Comparison of ENCODE assay signal across 8 cellular contexts in the genomic region with DNA sequence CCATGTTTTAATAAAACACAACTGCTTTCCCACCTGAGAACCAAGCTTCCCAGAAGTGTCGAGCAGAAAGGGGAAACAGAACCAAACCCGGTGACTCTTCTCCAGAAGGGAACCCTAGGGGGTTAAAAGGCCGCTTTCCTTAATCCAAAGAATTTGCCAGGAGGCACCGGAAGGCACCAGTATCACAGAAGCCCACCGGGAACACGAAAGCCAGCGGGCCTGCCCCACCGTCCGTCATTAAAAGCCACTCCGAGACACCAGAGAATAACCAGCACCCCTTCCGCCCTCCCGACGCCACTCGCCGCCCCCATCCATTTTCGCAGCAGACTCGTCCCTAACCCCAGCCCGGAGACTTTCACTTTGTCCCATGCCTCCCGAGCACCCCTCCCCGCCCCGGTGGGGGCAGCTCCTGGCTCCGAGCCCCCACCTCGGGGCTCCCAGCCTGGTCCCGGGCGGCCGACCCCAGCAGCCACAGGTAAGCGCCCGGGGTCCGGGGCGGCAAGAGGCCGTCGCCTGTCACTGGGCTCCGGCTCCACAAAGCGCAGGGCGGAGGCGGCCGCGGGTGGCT.
DNase-seq lines count a peak whose midpoint lies in the region; ATAC-seq and TF ChIP-seq lines count a peak whose summit lies in the region.

No MANE protein-coding gene starts in this region.

- H3K36me3 ChIP-seq in Caco-2 (ENCODE audit: control insufficient read depth, insufficient read depth, low read length) (no peaks in the 10 kb centered on the region), KOPT-K1 (ENCODE audit: insufficient read depth, low read length) (peaks cover 20% of the 10 kb centered on the region; the same call in 1 of the 2 replicates)

- H3K4me1 ChIP-seq in Caco-2: peaks cover 54% of the 10 kb centered on the region

- ATAC-seq in HG02798 (IDR thresholded peaks at IDR 0.05; ENCODE audit: poor library complexity, unreplicated experiment) (no peak), HG03097 (IDR thresholded peaks at IDR 0.05; ENCODE audit: low FRiP score, unreplicated experiment) (no peak), HG02763 (IDR thresholded peaks at IDR 0.05; ENCODE audit: unreplicated experiment) (no peak)

- no TSS peak for BruUV-seq in Caco-2 (replicated peaks; lab: Mats Ljungman, UMichigan)

- H3K4me3 Mint-ChIP-seq in Caco-2 (ENCODE audit: unreplicated experiment): no peak overlapping the region
- no peak overlapping the region for H3K4me3 Mint-ChIP-seq in osteocyte (ENCODE audit: unreplicated experiment)

- H3K4me1 Mint-ChIP-seq in Caco-2 (ENCODE audit: low read depth, unreplicated experiment) (peaks cover 33% of the 10 kb centered on the region), osteocyte (ENCODE audit: unreplicated experiment) (peaks cover 15% of the 10 kb centered on the region)

- no peak for DNase-seq in Caco-2
- DNase-seq in activated T-cell treated with anti-CD3 and anti-CD28 coated beads for 1 hour (ENCODE audit: low read depth): peak; percentile 24
- no peak for DNase-seq in fibroblast of pulmonary artery (ENCODE audit: low read depth)
- peak; percentile 84 for DNase-seq in osteocyte (ENCODE audit: extremely low spot score, unreplicated experiment)

- H3K27me3 Mint-ChIP-seq in Caco-2 (ENCODE audit: insufficient read depth, unreplicated experiment): no peaks in the 10 kb centered on the region
- no peaks in the 10 kb centered on the region for H3K27me3 Mint-ChIP-seq in osteocyte (ENCODE audit: unreplicated experiment)

- intact Hi-C loops in Caco-2 (cut with micrococcal nuclease; ENCODE audit: unreplicated experiment): loop anchor here (5.0 kb wide), 2 partner anchors 104 to 279 kb away; no protein-coding TSS in a partner anchor

- no peak for TF ChIP-seq CTCF in Caco-2 (IDR thresholded peaks at IDR 0.05; ENCODE audit: insufficient read depth in 1 of 2, low read depth in 1 of 2, low read length in 1 of 2, severe bottlenecking in 1 of 2, unreplicated experiment in 1 of 2)
- TF ChIP-seq CTCF in fibroblast of pulmonary artery (IDR thresholded peaks at IDR 0.05; ENCODE audit: low read length, missing control alignments): no peak
- no peak for TF ChIP-seq CTCF in osteocyte (IDR thresholded peaks at IDR 0.05)

- H3K27ac Mint-ChIP-seq in Caco-2 (ENCODE audit: unreplicated experiment): no peak overlapping the region
- no peak overlapping the region for H3K27ac Mint-ChIP-seq in osteocyte (ENCODE audit: unreplicated experiment)

- CTCF ChIA-PET in Caco-2 (lab: Charles Lee): interaction anchor here (1.4 kb wide), 1 partner anchor 14 kb away, joined by 9 read pairs; no protein-coding TSS in a partner anchor

- POLR2A ChIA-PET in Caco-2 (lab: Charles Lee): no interaction called here

- H3K36me3 Mint-ChIP-seq in Caco-2 (ENCODE audit: insufficient read depth, unreplicated experiment): peaks cover 37% of the 10 kb centered on the region
- peaks cover 2% of the 10 kb centered on the region for H3K36me3 Mint-ChIP-seq in osteocyte (ENCODE audit: unreplicated experiment)

- no peaks in the 10 kb centered on the region for H3K27me3 ChIP-seq in Caco-2 (replicated peaks; ENCODE audit: control insufficient read depth, insufficient read depth, low read length)

- H3K4me3 ChIP-seq in Caco-2 (ENCODE audit: low read depth, low read length) (peak overlapping the region; percentile 80), fibroblast of pulmonary artery (replicated peaks; ENCODE audit: low read depth, low read length) (peak overlapping the region; percentile 83)

- H3K9me3 Mint-ChIP-seq in Caco-2 (ENCODE audit: unreplicated experiment) (no peaks in the 10 kb centered on the region), osteocyte (ENCODE audit: unreplicated experiment) (no peaks in the 10 kb centered on the region)

- peak overlapping the region; percentile 57 for H3K27ac ChIP-seq in KOPT-K1 (ENCODE audit: low read depth, low read length, poor library complexity, severe bottlenecking)

- H3K9me3 ChIP-seq in Caco-2 (no peaks in the 10 kb centered on the region), KOPT-K1 (ENCODE audit: insufficient read depth, low read length, poor library complexity, severe bottlenecking) (no peaks in the 10 kb centered on the region)

Comparison
In these comparisons a context has a peak if more than half of its experiments do, and no peak if none do; other contexts are left out.
1. DNase-seq: peak in activated T-cell treated with anti-CD3 and anti-CD28 coated beads for 1 hour (single experiment) and osteocyte (single experiment); none in Caco-2 (0 of 2) and fibroblast of pulmonary artery (single experiment).